Comparison of ENCODE assay signal across 34 cellular contexts in the genomic region with DNA sequence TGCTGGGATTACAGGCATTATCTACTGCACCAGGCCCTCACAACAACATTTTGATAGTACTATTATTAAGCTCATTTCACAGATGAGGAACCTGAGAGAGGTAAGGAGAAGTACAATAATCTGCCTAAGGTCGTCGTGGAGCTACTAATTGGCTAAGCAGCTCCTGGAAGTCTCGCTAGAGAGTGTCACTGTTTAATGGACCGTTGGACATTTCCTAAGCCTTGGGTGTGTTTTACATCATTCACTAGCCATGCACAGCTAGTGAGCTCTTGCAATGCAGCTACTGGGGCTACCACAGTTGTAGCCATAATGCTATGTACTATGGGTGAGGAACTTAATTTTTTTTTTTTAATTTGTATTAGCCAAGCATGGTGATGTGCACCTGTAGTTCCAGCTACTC. TPM values are rescaled to one million over a fixed set of nuclear protein-coding genes. Genes with fewer than 3 reads are reported as not detected.
"Had no signal": no experiment of that assay in that cellular context is flagged by ENCODE, and none has a peak within 500 bp of the region (broad histone marks: within the 10 kb centered on the region; RNA-seq: fewer than 3 reads in every experiment).

No MANE protein-coding gene starts in this region.

- H3K9me3 ChIP-seq: ascending aorta, breast epithelium, colonic mucosa, esophagus muscularis mucosa, gastrocnemius medialis had no signal

- H3K4me3 ChIP-seq: ascending aorta, breast epithelium, cardiac muscle cell, colonic mucosa, esophagus muscularis mucosa, gastrocnemius medialis had no signal

- H3K27me3 ChIP-seq: ascending aorta, breast epithelium, cardiac muscle cell, colonic mucosa, esophagus muscularis mucosa, foreskin keratinocyte, gastrocnemius medialis had no signal

- H3K36me3 ChIP-seq: ascending aorta, breast epithelium, cardiac muscle cell, colonic mucosa, esophagus muscularis mucosa, gastrocnemius medialis, WERI-Rb-1 had no signal

- ATAC-seq: activated CD4-positive, CD25-positive, alpha-beta regulatory T cell treated with anti-CD3 and anti-CD28 coated beads, Interleukin-2, amount 50 U/mL, for 24 hours; activated CD8-positive, alpha-beta memory T cell treated with anti-CD3 and anti-CD28 coated beads, Interleukin-2, amount 10 ng/mL, durations not matched to agents 7 days and 5 days; activated CD8-positive, alpha-beta T cell treated with anti-CD3 and anti-CD28 coated beads, Interleukin-2, amount 10 ng/mL, durations not matched to agents 7 days and 5 days; activated naive CD4-positive, alpha-beta T cell treated with anti-CD3 and anti-CD28 coated beads, Interleukin-2, amount 50 U/mL, for 72 hours; activated T-cell treated with anti-CD3 and anti-CD28 coated beads, Interleukin-2, amount 50 U/mL, for 72 hours; foreskin keratinocyte; gastrocnemius medialis; T-helper 17 cell had no signal

- H3K27ac ChIP-seq: ascending aorta, breast epithelium, cardiac muscle cell, colonic mucosa, esophagus muscularis mucosa, foreskin keratinocyte, gastrocnemius medialis, WERI-Rb-1 had no signal

- DNase-seq: activated B cell treated with CpG ODN at 0.5 μM for 24 hours; activated CD4-positive, alpha-beta memory T cell treated with anti-CD3 and anti-CD28 coated beads for 36 hours; activated CD4-positive, alpha-beta T cell treated with anti-CD3 and anti-CD28 coated beads, Interleukin-2, amount 10 ng/mL, durations not matched to agents 24 days and 14 days; activated CD8-positive, alpha-beta memory T cell treated with anti-CD3 and anti-CD28 coated beads, Interleukin-2, amount 10 ng/mL, durations not matched to agents 7 days and 5 days; activated CD8-positive, alpha-beta memory T cell treated with anti-CD3 and anti-CD28 coated beads, Interleukin-2, amount 50 U/mL, for 48 hours; activated CD8-positive, alpha-beta T cell treated with anti-CD3 and anti-CD28 coated beads, Interleukin-2, amount 10 ng/mL, durations not matched to agents 7 days and 5 days; activated gamma-delta T cell; activated naive CD4-positive, alpha-beta T cell; activated naive CD4-positive, alpha-beta T cell treated with anti-CD3 and anti-CD28 coated beads, Interleukin-2, amount 10 ng/mL, durations not matched to agents 7 days and 5 days; activated naive CD8-positive, alpha-beta T cell treated with anti-CD3 and anti-CD28 coated beads, Interleukin-2, amount 10 ng/mL, durations not matched to agents 7 days and 5 days; activated T-cell treated with anti-CD3 and anti-CD28 coated beads for 4 hours; activated T-cell treated with anti-CD3 and anti-CD28 coated beads, Interleukin-2, amount 50 U/mL, for 24 hours; activated T-cell treated with anti-CD3 and anti-CD28 coated beads, Interleukin-2, amount 50 U/mL, for 72 hours; central memory CD4-positive, alpha-beta T cell; cerebellar nuclear complex; colonic mucosa; effector memory CD4-positive, alpha-beta T cell; endodermal cell; erythroblast; foreskin keratinocyte; gastrocnemius medialis; glutamatergic neuron; T-helper 1 cell; T-helper 17 cell; T1000; WERI-Rb-1 had no signal

- H3K4me1 ChIP-seq: ascending aorta, breast epithelium, colonic mucosa, esophagus muscularis mucosa, gastrocnemius medialis had no signal

RNA-seq across cellular contexts. Expression of gene OR1M1, which starts 34.0 kb away (rescaled TPM):
- total RNA-seq: activated B cell treated with CpG ODN at 0.5 μM for 24 hours; activated CD4-positive, alpha-beta memory T cell treated with anti-CD3 and anti-CD28 coated beads for 36 hours; activated CD4-positive, alpha-beta T cell treated with anti-CD3 and anti-CD28 coated beads, Interleukin-2, amount 10 ng/mL, durations not matched to agents 24 days and 14 days; activated CD8-positive, alpha-beta memory T cell treated with anti-CD3 and anti-CD28 coated beads for 36 hours; activated CD8-positive, alpha-beta memory T cell treated with anti-CD3 and anti-CD28 coated beads, Interleukin-2, amount 10 ng/mL, durations not matched to agents 7 days and 5 days; activated CD8-positive, alpha-beta T cell treated with anti-CD3 and anti-CD28 coated beads, Interleukin-2, amount 10 ng/mL, durations not matched to agents 7 days and 5 days; activated naive CD4-positive, alpha-beta T cell treated with anti-CD3 and anti-CD28 coated beads, Interleukin-2, amount 50 U/mL, for 72 hours; activated naive CD8-positive, alpha-beta T cell treated with anti-CD3 and anti-CD28 coated beads, Interleukin-2, amount 10 ng/mL, durations not matched to agents 7 days and 5 days; activated T-cell treated with anti-CD3 and anti-CD28 coated beads, Interleukin-2, amount 50 U/mL, for 72 hours; ascending aorta; breast epithelium; cardiac muscle cell; colonic mucosa; dermis microvascular lymphatic vessel endothelial cell; endodermal cell; esophagus muscularis mucosa; foreskin keratinocyte; gastrocnemius medialis; T-helper 17 cell had no signal
- polyA plus RNA-seq: cardiac muscle cell, foreskin keratinocyte had no signal

RNA-seq across cellular contexts. Expression of gene MUC16, which starts 42.7 kb away (rescaled TPM):
- total RNA-seq: activated CD4-positive, alpha-beta memory T cell treated with anti-CD3 and anti-CD28 coated beads for 36 hours; activated CD4-positive, alpha-beta T cell treated with anti-CD3 and anti-CD28 coated beads, Interleukin-2, amount 10 ng/mL, durations not matched to agents 24 days and 14 days; activated CD8-positive, alpha-beta memory T cell treated with anti-CD3 and anti-CD28 coated beads for 36 hours; cardiac muscle cell; dermis microvascular lymphatic vessel endothelial cell; foreskin keratinocyte; gastrocnemius medialis had no signal
- polyA plus RNA-seq: cardiac muscle cell, foreskin keratinocyte had no signal

RNA-seq across cellular contexts. Expression of gene OR7G2, which starts 54.4 kb away (rescaled TPM):
- total RNA-seq: activated B cell treated with CpG ODN at 0.5 μM for 24 hours; activated CD4-positive, alpha-beta memory T cell treated with anti-CD3 and anti-CD28 coated beads for 36 hours; activated CD4-positive, alpha-beta T cell treated with anti-CD3 and anti-CD28 coated beads, Interleukin-2, amount 10 ng/mL, durations not matched to agents 24 days and 14 days; activated CD8-positive, alpha-beta memory T cell treated with anti-CD3 and anti-CD28 coated beads for 36 hours; activated CD8-positive, alpha-beta memory T cell treated with anti-CD3 and anti-CD28 coated beads, Interleukin-2, amount 10 ng/mL, durations not matched to agents 7 days and 5 days; activated CD8-positive, alpha-beta T cell treated with anti-CD3 and anti-CD28 coated beads, Interleukin-2, amount 10 ng/mL, durations not matched to agents 7 days and 5 days; activated naive CD4-positive, alpha-beta T cell treated with anti-CD3 and anti-CD28 coated beads, Interleukin-2, amount 50 U/mL, for 72 hours; activated naive CD8-positive, alpha-beta T cell treated with anti-CD3 and anti-CD28 coated beads, Interleukin-2, amount 10 ng/mL, durations not matched to agents 7 days and 5 days; activated T-cell treated with anti-CD3 and anti-CD28 coated beads, Interleukin-2, amount 50 U/mL, for 72 hours; ascending aorta; breast epithelium; cardiac muscle cell; colonic mucosa; dermis microvascular lymphatic vessel endothelial cell; endodermal cell; esophagus muscularis mucosa; foreskin keratinocyte; gastrocnemius medialis; T-helper 17 cell had no signal
- polyA plus RNA-seq: cardiac muscle cell, foreskin keratinocyte had no signal
